Comparison of ENCODE assay signal across 18 cellular contexts in genomic region chr10:124653311-124653710, GRCh38.
DNase-seq lines count a peak whose midpoint lies in the region; ATAC-seq and TF ChIP-seq lines count a peak whose summit lies in the region.
"Had no signal": no experiment of that assay in that cellular context is flagged by ENCODE, and none has a peak within 500 bp of the region (broad histone marks: within the 10 kb centered on the region; RNA-seq: fewer than 3 reads in every experiment).

No MANE protein-coding gene starts in this region.

- H3K4me2 ChIP-seq in smooth muscle cell = no peak overlapping the region
- H3K4me2 ChIP-seq: hepatocyte had no signal

- ATAC-seq in effector memory CD8-positive, alpha-beta T cell (replicated peaks) = no peak
- ATAC-seq in memory B cell (ENCODE audit: low read depth) = no peak
- no peak for ATAC-seq in left lobe of liver
- ATAC-seq in HG02840 (IDR thresholded peaks at IDR 0.05; ENCODE audit: low FRiP score, unreplicated experiment) = no peak
- ATAC-seq: activated naive CD4-positive, alpha-beta T cell treated with anti-CD3 and anti-CD28 coated beads, Interleukin-2, amount 50 U/mL, for 72 hours had no signal

- no peak overlapping the region for H3K9ac ChIP-seq in smooth muscle cell (ENCODE audit: low read depth)

- H3K79me2 ChIP-seq in smooth muscle cell (ENCODE audit: low read depth) = no peaks in the 10 kb centered on the region

- H4K20me1 ChIP-seq in smooth muscle cell (ENCODE audit: low read depth) = peaks cover 33% of the 10 kb centered on the region

- H3K9me3 ChIP-seq in KOPT-K1 (ENCODE audit: insufficient read depth, low read length, poor library complexity, severe bottlenecking) = no peaks in the 10 kb centered on the region
- no peaks in the 10 kb centered on the region for H3K9me3 ChIP-seq in testis
- no peaks in the 10 kb centered on the region for H3K9me3 ChIP-seq in smooth muscle cell (replicated peaks; ENCODE audit: low read depth)
- H3K9me3 ChIP-seq: body of pancreas, prostate gland, SJSA1 had no signal

- no peak overlapping the region for H2AFZ ChIP-seq in smooth muscle cell (ENCODE audit: low read depth)
- H2AFZ ChIP-seq: hepatocyte had no signal

- TF ChIP-seq POLR2A in testis (IDR thresholded peaks at IDR 0.05) = no peak

- peak overlapping the region; percentile 18 to 43 for H3K4me3 Mint-ChIP-seq in effector memory CD8-positive, alpha-beta T cell
- no peak overlapping the region for H3K4me3 Mint-ChIP-seq in memory B cell
- H3K4me3 Mint-ChIP-seq: activated T-cell treated with anti-CD3 and anti-CD28 coated beads, Interleukin-2, amount 50 U/mL, for 24 hours had no signal

- peak overlapping the region; percentile 97 for H3K27ac ChIP-seq in KOPT-K1 (ENCODE audit: low read depth, low read length, poor library complexity, severe bottlenecking)
- H3K27ac ChIP-seq in testis = peak overlapping the region; percentile 35 to 59
- no peak overlapping the region for H3K27ac ChIP-seq in smooth muscle cell (ENCODE audit: low read depth)
- H3K27ac ChIP-seq: hepatocyte, SJSA1 had no signal

- H3K36me3 ChIP-seq in KOPT-K1 (ENCODE audit: insufficient read depth, low read length) (0 out of 2 replicates have a peak, but pooled peaks cover 10% of the 10 kb centered on the region), testis (ENCODE audit: low read depth, missing control alignments) (no peaks in the 10 kb centered on the region), smooth muscle cell (ENCODE audit: low read depth) (no peaks in the 10 kb centered on the region)
- H3K36me3 ChIP-seq: prostate gland, SJSA1 had no signal

- TF ChIP-seq CTCF in testis (IDR thresholded peaks at IDR 0.05) (no peak), smooth muscle cell (IDR thresholded peaks at IDR 0.05; ENCODE audit: borderline replicate concordance, insufficient read depth, poor library complexity, severe bottlenecking) (no peak)

- peaks cover 60% of the 10 kb centered on the region for H3K36me3 Mint-ChIP-seq in effector memory CD8-positive, alpha-beta T cell (ENCODE audit: insufficient read depth)
- H3K36me3 Mint-ChIP-seq in memory B cell = peaks cover 5% of the 10 kb centered on the region
- H3K36me3 Mint-ChIP-seq: activated naive CD4-positive, alpha-beta T cell treated with anti-CD3 and anti-CD28 coated beads, Interleukin-2, amount 50 U/mL, for 72 hours had no signal

- WGBS in testis, 2 donors = 49 to 64% methylated on average over 3 to 7 of the region's 7 CpGs
- WGBS in smooth muscle cell (ENCODE audit: low lambda C conversion rate) = 83% methylated on average over 7 of the region's 7 CpGs

- no peaks in the 10 kb centered on the region for H3K9me3 Mint-ChIP-seq in effector memory CD8-positive, alpha-beta T cell
- no peaks in the 10 kb centered on the region for H3K9me3 Mint-ChIP-seq in memory B cell
- H3K9me3 Mint-ChIP-seq: activated naive CD4-positive, alpha-beta T cell treated with anti-CD3 and anti-CD28 coated beads, Interleukin-2, amount 50 U/mL, for 72 hours; activated T-cell treated with anti-CD3 and anti-CD28 coated beads, Interleukin-2, amount 50 U/mL, for 24 hours had no signal

- DNase-seq in effector memory CD8-positive, alpha-beta T cell = no peak
- no peak for DNase-seq in memory B cell (ENCODE audit: low spot score in 2 of 2)
- no peak for DNase-seq in testis
- no peak for DNase-seq in smooth muscle cell (lab: John Stamatoyannopoulos, UW; ENCODE audit: unreplicated experiment)
- no peak for DNase-seq in left lobe of liver (ENCODE audit: low spot score)
- DNase-seq in RPMI8226 = no peak
- DNase-seq: activated T-cell treated with anti-CD3 and anti-CD28 coated beads, Interleukin-2, amount 50 U/mL, for 24 hours; AML-193; DMS153; H7; NCI-H1930 had no signal

- H3K27ac Mint-ChIP-seq in effector memory CD8-positive, alpha-beta T cell = peak overlapping the region; percentile 99 to 100
- H3K27ac Mint-ChIP-seq in memory B cell = peak overlapping the region; percentile 96
- H3K27ac Mint-ChIP-seq: activated naive CD4-positive, alpha-beta T cell treated with anti-CD3 and anti-CD28 coated beads, Interleukin-2, amount 50 U/mL, for 72 hours had no signal

- intact Hi-C loops in testis (cut with DNase I; ENCODE audit: low total_unique reads) = no loop called here

- H3K27me3 ChIP-seq in testis (no peaks in the 10 kb centered on the region), smooth muscle cell (ENCODE audit: low read depth) (no peaks in the 10 kb centered on the region)
- H3K27me3 ChIP-seq: body of pancreas, hepatocyte, SJSA1 had no signal

- no peaks in the 10 kb centered on the region for H3F3A ChIP-seq in smooth muscle cell (ENCODE audit: low read depth)

- H3K4me1 ChIP-seq in testis (peaks cover 32% of the 10 kb centered on the region), smooth muscle cell (ENCODE audit: low read depth) (peaks cover 17% of the 10 kb centered on the region)
- H3K4me1 ChIP-seq: prostate gland had no signal

- H3K4me1 Mint-ChIP-seq in effector memory CD8-positive, alpha-beta T cell (ENCODE audit: low read depth in 2 of 2) = peaks cover 83 to 88% of the 10 kb centered on the region in 2 donors
- H3K4me1 Mint-ChIP-seq in memory B cell = peaks cover 71% of the 10 kb centered on the region

- H3K4me3 ChIP-seq in testis (no peak overlapping the region), smooth muscle cell (no peak overlapping the region)
- H3K4me3 ChIP-seq: body of pancreas, hepatocyte, prostate gland, SJSA1 had no signal

- no peaks in the 10 kb centered on the region for H3K27me3 Mint-ChIP-seq in effector memory CD8-positive, alpha-beta T cell
- H3K27me3 Mint-ChIP-seq in memory B cell = no peaks in the 10 kb centered on the region
- H3K27me3 Mint-ChIP-seq: activated T-cell treated with anti-CD3 and anti-CD28 coated beads, Interleukin-2, amount 50 U/mL, for 24 hours had no signal
